Comparison of ENCODE assay signal across 26 cellular contexts in the genomic region with DNA sequence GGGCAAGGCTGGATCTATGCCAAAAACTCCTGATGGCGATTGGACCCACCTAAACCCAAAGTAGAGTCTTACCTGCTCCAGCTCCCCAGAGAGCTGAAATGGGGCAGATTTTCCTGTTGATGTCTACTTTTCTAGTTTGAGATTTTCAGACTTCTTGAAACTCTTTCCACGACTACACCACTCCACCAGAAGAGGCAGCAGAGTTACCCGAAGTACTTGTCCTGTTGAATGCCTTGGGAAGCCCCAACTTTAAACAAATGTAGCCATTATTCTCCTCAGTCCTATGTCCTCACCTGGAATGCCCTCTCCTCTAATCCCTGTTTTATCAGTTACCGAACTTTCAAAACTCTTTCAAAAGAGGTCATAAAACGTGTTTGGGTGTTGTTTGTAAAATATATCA.
DNase-seq lines count a peak whose midpoint lies in the region; ATAC-seq and TF ChIP-seq lines count a peak whose summit lies in the region.
"Had no signal": no experiment of that assay in that cellular context is flagged by ENCODE, and none has a peak within 500 bp of the region (broad histone marks: within the 10 kb centered on the region; RNA-seq: fewer than 3 reads in every experiment).

No MANE protein-coding gene starts in this region.

- no peak overlapping the region for H3K4me3 Mint-ChIP-seq in chondrocyte (ENCODE audit: unreplicated experiment)
- H3K4me3 Mint-ChIP-seq: activated B cell treated with CpG ODN at 0.5 μM for 24 hours; activated CD4-positive, alpha-beta memory T cell treated with anti-CD3 and anti-CD28 coated beads, Interleukin-2, amount 10 ng/mL, durations not matched to agents 7 days and 5 days had no signal

- no peak overlapping the region for H3K27ac ChIP-seq in testis
- H3K27ac ChIP-seq: adrenal gland, coronary artery, tibial artery had no signal

- no peak for TF ChIP-seq POLR2A in testis (IDR thresholded peaks at IDR 0.05)

- H3K4me1 Mint-ChIP-seq in chondrocyte (ENCODE audit: low read depth), result no peaks in the 10 kb centered on the region
- H3K4me1 Mint-ChIP-seq: activated B cell treated with CpG ODN at 0.5 μM for 24 hours; activated CD4-positive, alpha-beta memory T cell treated with anti-CD3 and anti-CD28 coated beads, Interleukin-2, amount 10 ng/mL, durations not matched to agents 7 days and 5 days had no signal

- no peak overlapping the region for H3K27ac Mint-ChIP-seq in chondrocyte (ENCODE audit: unreplicated experiment)
- H3K27ac Mint-ChIP-seq: activated B cell treated with CpG ODN at 0.5 μM for 24 hours; activated CD4-positive, alpha-beta memory T cell treated with anti-CD3 and anti-CD28 coated beads, Interleukin-2, amount 10 ng/mL, durations not matched to agents 7 days and 5 days had no signal

- DNase-seq in NCI-H82 (lab: John Stamatoyannopoulos, UW), result peak; percentile 2
- DNase-seq in NCI-H82 treated with DMSO at 0.1 percent for 48 hours (lab: John Stamatoyannopoulos, UW; ENCODE audit: unreplicated experiment), result no peak
- no peak for DNase-seq in LNCaP clone FGC (ENCODE audit: low read depth)
- DNase-seq in chondrocyte (ENCODE audit: low spot score), result no peak
- peak; percentile 13 for DNase-seq in testis
- DNase-seq in NOMO-1 (lab: John Stamatoyannopoulos, UW; ENCODE audit: unreplicated experiment in 2 of 2), result no peak
- DNase-seq: activated B cell treated with CpG ODN at 0.5 μM for 24 hours; activated CD4-positive, alpha-beta memory T cell treated with anti-CD3 and anti-CD28 coated beads, Interleukin-2, amount 10 ng/mL, durations not matched to agents 7 days and 5 days; activated gamma-delta T cell; activated T-cell treated with anti-CD3 and anti-CD28 coated beads for 4 hours; adrenal gland; COR-L47; Karpas-422; left cardiac atrium; NCI-H1105; NCI-H2081; nucleus accumbens; small intestine; stimulated activated CD4-positive, alpha-beta T cell treated with anti-CD3 and anti-CD28 coated beads, Interleukin-2, amount 100 ng/mL, for 24 hours; stimulated activated naive CD4-positive, alpha-beta T cell; T-helper 9 cell; tibial artery had no signal

- no peaks in the 10 kb centered on the region for H3K27me3 ChIP-seq in testis
- H3K27me3 ChIP-seq: adrenal gland, tibial artery had no signal

- no peaks in the 10 kb centered on the region for H3K9me3 Mint-ChIP-seq in chondrocyte (ENCODE audit: low read depth)

- intact Hi-C loops in testis (cut with DNase I; ENCODE audit: low total_unique reads), result no loop called here

- H3K9me3 ChIP-seq in testis, result no peaks in the 10 kb centered on the region
- H3K9me3 ChIP-seq: adrenal gland, tibial artery had no signal

- H3K36me3 ChIP-seq in testis (ENCODE audit: low read depth, missing control alignments), result no peaks in the 10 kb centered on the region
- H3K36me3 ChIP-seq: adrenal gland, tibial artery had no signal

- H3K36me3 Mint-ChIP-seq in chondrocyte (ENCODE audit: low read depth), result no peaks in the 10 kb centered on the region

- H3K4me3 ChIP-seq in LNCaP clone FGC (ENCODE audit: low read depth, low read length), result no peak overlapping the region
- no peak overlapping the region for H3K4me3 ChIP-seq in testis
- H3K4me3 ChIP-seq: adrenal gland, coronary artery, tibial artery had no signal

- no peaks in the 10 kb centered on the region for H3K4me1 ChIP-seq in testis
- H3K4me1 ChIP-seq: adrenal gland, tibial artery had no signal

- WGBS in testis, 2 donors, result 74 to 79% methylated on average over 5 of the region's 5 CpGs

- peaks cover 4% of the 10 kb centered on the region for H3K27me3 Mint-ChIP-seq in chondrocyte (ENCODE audit: low read depth)
- H3K27me3 Mint-ChIP-seq: activated B cell treated with CpG ODN at 0.5 μM for 24 hours; activated CD4-positive, alpha-beta memory T cell treated with anti-CD3 and anti-CD28 coated beads, Interleukin-2, amount 10 ng/mL, durations not matched to agents 7 days and 5 days had no signal

- TF ChIP-seq CTCF in LNCaP clone FGC (IDR thresholded peaks at IDR 0.05; ENCODE audit: control insufficient read depth, extremely low read depth, insufficient read depth), result 0 out of 2 replicates have a peak, but pooled peaks have one; percentile 17
- TF ChIP-seq CTCF in chondrocyte (IDR thresholded peaks at IDR 0.05), result peak; percentile 23
- no peak for TF ChIP-seq CTCF in testis (IDR thresholded peaks at IDR 0.05)

- ATAC-seq in HG02571 (IDR thresholded peaks at IDR 0.05; ENCODE audit: unreplicated experiment) (no peak), HG02610 (IDR thresholded peaks at IDR 0.05; ENCODE audit: unreplicated experiment) (no peak)
- ATAC-seq: left cardiac atrium, Panc1 had no signal

Comparison
In these comparisons a context has a peak if more than half of its experiments do, and no peak if none do; other contexts are left out.
1. DNase-seq: peak in NCI-H82 (single experiment) and testis (single experiment); none in NCI-H82 treated with DMSO at 0.1 percent for 48 hours (single experiment), LNCaP clone FGC (single experiment), chondrocyte (single experiment) and NOMO-1 (0 of 2).
2. CTCF ChIP-seq: peak in LNCaP clone FGC (single experiment) and chondrocyte (single experiment); none in testis (0 of 3).